12 cellular contexts compared by ENCODE assay signal in the genomic region with DNA sequence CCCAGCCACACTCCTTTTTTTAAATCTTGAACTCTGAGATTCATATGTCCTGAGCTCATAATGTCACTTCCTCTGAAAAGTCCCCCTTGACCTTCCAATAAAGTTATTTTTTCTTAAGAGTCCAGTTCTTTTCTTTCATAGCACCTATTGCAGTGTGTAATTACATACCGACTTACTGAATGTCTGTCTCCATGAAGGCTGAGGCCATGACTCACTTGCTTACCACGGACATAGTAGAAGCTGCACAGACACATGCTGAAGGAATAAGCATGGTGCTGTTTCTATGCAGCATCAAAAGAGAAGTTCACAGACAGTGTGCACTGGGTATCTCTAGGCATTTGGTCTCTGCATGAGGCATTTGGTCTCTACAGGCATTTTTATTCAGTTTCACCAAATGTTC.
DNase-seq lines count a peak whose midpoint lies in the region; ATAC-seq and TF ChIP-seq lines count a peak whose summit lies in the region.
"Had no signal": no experiment of that assay in that cellular context is flagged by ENCODE, and none has a peak within 500 bp of the region (broad histone marks: within the 10 kb centered on the region; RNA-seq: fewer than 3 reads in every experiment).

No MANE protein-coding gene starts in this region.

- H2BK15ac ChIP-seq in mesenchymal stem cell (ENCODE audit: low read depth, poor library complexity, severe bottlenecking): no peak overlapping the region

- in situ Hi-C loops in astrocyte of the spinal cord (cut with HindIII; ENCODE audit: low sequenced_read_pairs): no loop called here

- no peak overlapping the region for H2BK5ac ChIP-seq in mesenchymal stem cell (ENCODE audit: low read depth, low read length, poor library complexity, severe bottlenecking)

- no peak for ATAC-seq in GM21447 (IDR thresholded peaks at IDR 0.05; ENCODE audit: unreplicated experiment)
- ATAC-seq: sciatic nerve had no signal

- H3K4me1 ChIP-seq in mesenchymal stem cell (ENCODE audit: control insufficient read depth, insufficient read depth, low read depth, low read length): peaks cover 7% of the 10 kb centered on the region
- no peaks in the 10 kb centered on the region for H3K4me1 ChIP-seq in uterus

- H3K27ac ChIP-seq in mesenchymal stem cell (ENCODE audit: low read length, poor library complexity, severe bottlenecking): peak overlapping the region; percentile 57
- no peak overlapping the region for H3K27ac ChIP-seq in uterus

- H2AK5ac ChIP-seq in mesenchymal stem cell (ENCODE audit: low read length, severe bottlenecking): no peak overlapping the region

- H3K4me3 ChIP-seq in astrocyte of the spinal cord (ENCODE audit: low read depth, low read length): no peak overlapping the region
- no peak overlapping the region for H3K4me3 ChIP-seq in mesenchymal stem cell (ENCODE audit: insufficient read depth in 1 of 2, low read depth in 1 of 2, low read length in 2 of 2)
- no peak overlapping the region for H3K4me3 ChIP-seq in uterus

- H3K4ac ChIP-seq in mesenchymal stem cell (ENCODE audit: low read depth in 1 of 2, low read length in 2 of 2): no peak overlapping the region

- no peak overlapping the region for H4K8ac ChIP-seq in mesenchymal stem cell (ENCODE audit: low read length)

- peak overlapping the region in 1 of 2 experiments; percentile 90 for H2BK12ac ChIP-seq in mesenchymal stem cell (ENCODE audit: low read length in 2 of 2)

- H3K79me1 ChIP-seq in mesenchymal stem cell (replicated peaks; ENCODE audit: low read length, poor library complexity, severe bottlenecking): no peaks in the 10 kb centered on the region

- no peak overlapping the region for H3K9ac ChIP-seq in mesenchymal stem cell (ENCODE audit: low read length)

- intact Hi-C loops in uterus (cut with DNase I; ENCODE audit: low total_unique reads): no loop called here

- H3K18ac ChIP-seq in mesenchymal stem cell (ENCODE audit: low read depth in 1 of 2, low read length in 2 of 2): peak overlapping the region in 1 of 2 experiments; percentile 59

- TF ChIP-seq POLR2A in uterus (IDR thresholded peaks at IDR 0.05): no peak

- no peak overlapping the region for H3K4me2 ChIP-seq in mesenchymal stem cell (ENCODE audit: low read length, poor library complexity, severe bottlenecking)

- WGBS in mesenchymal stem cell: 0% methylated on average over 2 of the region's 2 CpGs

- H2AFZ ChIP-seq in mesenchymal stem cell (ENCODE audit: low read depth, low read length): no peak overlapping the region

- H3K36me3 ChIP-seq in mesenchymal stem cell (ENCODE audit: control insufficient read depth in 1 of 2, insufficient read depth in 2 of 2, low read depth in 1 of 2, low read length in 2 of 2): no peaks in the 10 kb centered on the region
- H3K36me3 ChIP-seq in uterus: no peaks in the 10 kb centered on the region

- TF ChIP-seq CTCF in astrocyte of the spinal cord (IDR thresholded peaks at IDR 0.05; ENCODE audit: low read depth, low read length) (no peak), uterus (IDR thresholded peaks at IDR 0.05) (no peak)

- H3K14ac ChIP-seq in mesenchymal stem cell (ENCODE audit: low read length in 2 of 2): no peak overlapping the region

- no peak overlapping the region for H3K23ac ChIP-seq in mesenchymal stem cell (ENCODE audit: low read length in 2 of 2)

- peak overlapping the region; percentile 41 for H4K91ac ChIP-seq in mesenchymal stem cell (ENCODE audit: low read length)

- H3K27me3 ChIP-seq in mesenchymal stem cell (ENCODE audit: control insufficient read depth in 1 of 2, insufficient read depth in 1 of 2, low read length in 2 of 2) (no peaks in the 10 kb centered on the region), uterus (no peaks in the 10 kb centered on the region)

- no peaks in the 10 kb centered on the region for H3K9me3 ChIP-seq in mesenchymal stem cell (ENCODE audit: control insufficient read depth, low read length)
- H3K9me3 ChIP-seq in uterus: no peaks in the 10 kb centered on the region

- DNase-seq in AG20443 (ENCODE audit: low spot score): peak; percentile 84
- peak; percentile 81 for DNase-seq in HS-27A (ENCODE audit: low read depth)
- DNase-seq in astrocyte of the spinal cord (ENCODE audit: low read depth, low spot score): peak; percentile 92
- DNase-seq in mesenchymal stem cell: peak; percentile 97
- no peak for DNase-seq in DMS 273 (lab: John Stamatoyannopoulos, UW; ENCODE audit: unreplicated experiment)
- no peak for DNase-seq in uterus
- no peak for DNase-seq in NCI-H526 (lab: John Stamatoyannopoulos, UW)
- DNase-seq: activated CD4-positive, alpha-beta T cell treated with anti-CD3 and anti-CD28 coated beads for 1 hour; erythroblast; NCI-H1436 treated with DMSO at 0.1 percent for 48 hours had no signal

- peak overlapping the region; percentile 54 for H2BK120ac ChIP-seq in mesenchymal stem cell (ENCODE audit: low read depth, low read length)

Comparison
In these comparisons a context has a peak if more than half of its experiments do, and no peak if none do; other contexts are left out.
1. DNase-seq: peak in AG20443 (single experiment), HS-27A (single experiment), astrocyte of the spinal cord (single experiment) and mesenchymal stem cell (single experiment); none in DMS 273 (single experiment), uterus (0 of 2) and NCI-H526 (0 of 2).